Comparison of ENCODE assay signal across 1 cellular context in genomic region chr22:19717691-19718254, GRCh38.
A peak's percentile ranks its signal among the peaks of the same experiment; 100 is the strongest.
TF ChIP-seq lines count a peak whose summit lies in the region.

No MANE protein-coding gene starts in this region.

TF ChIP-seq in WTC11, 78 proteins besides CTCF, POLR2A, EP300 and RAD21 (continued from another document):
- TF ChIP-seq, protein P1, sequence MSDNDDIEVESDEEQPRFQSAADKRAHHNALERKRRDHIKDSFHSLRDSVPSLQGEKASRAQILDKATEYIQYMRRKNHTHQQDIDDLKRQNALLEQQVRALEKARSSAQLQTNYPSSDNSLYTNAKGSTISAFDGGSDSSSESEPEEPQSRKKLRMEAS (CRISPR knock-in tag; IDR thresholded peaks at IDR 0.05): peak; percentile 68; the same call in 1 of the 2 replicates
- no peak for TF ChIP-seq ZNF263 (CRISPR knock-in tag; IDR thresholded peaks at IDR 0.05; ENCODE audit: low read depth)
